ENCODE assay signal across 1 cellular context in genomic region chr5:174527936-174528557, GRCh38.
TF ChIP-seq lines count a peak whose summit lies in the region.

No MANE protein-coding gene starts in this region.

TF ChIP-seq in IMR-90, 13 proteins besides CTCF, POLR2A, EP300 and RAD21 (continued from another document):
- TF ChIP-seq, protein P1, sequence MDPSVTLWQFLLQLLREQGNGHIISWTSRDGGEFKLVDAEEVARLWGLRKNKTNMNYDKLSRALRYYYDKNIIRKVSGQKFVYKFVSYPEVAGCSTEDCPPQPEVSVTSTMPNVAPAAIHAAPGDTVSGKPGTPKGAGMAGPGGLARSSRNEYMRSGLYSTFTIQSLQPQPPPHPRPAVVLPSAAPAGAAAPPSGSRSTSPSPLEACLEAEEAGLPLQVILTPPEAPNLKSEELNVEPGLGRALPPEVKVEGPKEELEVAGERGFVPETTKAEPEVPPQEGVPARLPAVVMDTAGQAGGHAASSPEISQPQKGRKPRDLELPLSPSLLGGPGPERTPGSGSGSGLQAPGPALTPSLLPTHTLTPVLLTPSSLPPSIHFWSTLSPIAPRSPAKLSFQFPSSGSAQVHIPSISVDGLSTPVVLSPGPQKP (IDR thresholded peaks at IDR 0.05; ENCODE audit: borderline replicate concordance, low read depth, low read length), result no peak
- TF ChIP-seq MXI1 (IDR thresholded peaks at IDR 0.05; ENCODE audit: borderline replicate concordance, low read depth, low read length) (no peak), SMC3 (IDR thresholded peaks at IDR 0.05; ENCODE audit: low read depth, low read length) (no peak), RCOR1 (IDR thresholded peaks at IDR 0.05; ENCODE audit: insufficient replicate concordance, low read length) (no peak), FOS (IDR thresholded peaks at IDR 0.05; ENCODE audit: low read depth, low read length) (no peak), CHD1 (IDR thresholded peaks at IDR 0.05; ENCODE audit: low read depth, low read length) (no peak), USF2 (IDR thresholded peaks at IDR 0.05; ENCODE audit: low read depth, low read length) (no peak), CEBPB (IDR thresholded peaks at IDR 0.05; ENCODE audit: low read depth, low read length) (no peak)
